11 cellular contexts compared by ENCODE assay signal in the genomic region with DNA sequence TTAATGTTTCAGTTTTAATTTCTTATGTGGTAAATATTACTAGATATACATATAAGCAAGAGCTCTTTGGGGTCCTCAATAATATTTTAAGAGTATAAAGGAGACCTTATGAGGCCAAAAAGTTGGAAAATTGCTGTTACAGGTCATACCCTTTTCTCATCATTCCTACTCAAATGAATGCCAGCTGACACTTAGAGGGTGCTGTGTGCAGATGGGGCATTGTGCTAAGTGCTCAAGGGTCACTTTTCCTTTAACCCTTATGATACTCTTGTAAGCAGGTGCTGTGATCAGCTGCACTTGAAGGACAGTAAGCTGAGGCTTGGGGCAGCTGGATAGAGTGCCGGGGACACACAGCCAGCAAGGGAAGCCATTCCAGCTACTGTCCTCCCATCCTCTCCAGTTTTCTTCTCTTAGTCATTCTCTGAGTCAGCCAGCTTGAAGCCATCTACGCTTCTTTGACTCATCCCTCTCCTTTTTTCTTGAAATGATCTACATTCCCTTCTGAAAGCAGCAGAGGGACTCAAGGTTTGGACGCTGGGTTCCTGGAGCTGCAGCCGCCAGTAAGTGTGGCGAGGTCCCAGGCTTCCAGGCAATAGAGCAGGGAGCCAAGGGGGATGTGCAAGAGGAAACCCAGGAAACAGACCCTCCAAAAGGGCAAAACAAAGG. TPM values are rescaled to one million over a fixed set of nuclear protein-coding genes. Genes with fewer than 3 reads are reported as not detected.
DNase-seq lines count a peak whose midpoint lies in the region; TF ChIP-seq lines count a peak whose summit lies in the region.
"Had no signal": no experiment of that assay in that cellular context is flagged by ENCODE, and none has a peak within 500 bp of the region (broad histone marks: within the 10 kb centered on the region; RNA-seq: fewer than 3 reads in every experiment).

No MANE protein-coding gene starts in this region.

- peak; percentile 39 for TF ChIP-seq CTCF in astrocyte of the spinal cord (IDR thresholded peaks at IDR 0.05; ENCODE audit: low read depth, low read length)

- H3K4ac ChIP-seq in mesendoderm (ENCODE audit: low read depth, low read length), result no peak overlapping the region

- H3K27ac ChIP-seq in mesendoderm (ENCODE audit: low read depth, low read length), result no peak overlapping the region
- H3K27ac ChIP-seq: suprapubic skin had no signal

- H2BK120ac ChIP-seq in mesendoderm (ENCODE audit: low read depth, low read length), result no peak overlapping the region

- no peak overlapping the region for H3K9ac ChIP-seq in mesendoderm (ENCODE audit: low read length)

- no peak overlapping the region for H3K23ac ChIP-seq in mesendoderm (ENCODE audit: low read length)

- H3K79me1 ChIP-seq in mesendoderm (ENCODE audit: low read length), result no peaks in the 10 kb centered on the region

- H3K4me3 ChIP-seq in astrocyte of the spinal cord (ENCODE audit: low read depth, low read length) (no peak overlapping the region), mesendoderm (ENCODE audit: low read length) (no peak overlapping the region)
- H3K4me3 ChIP-seq: suprapubic skin had no signal

- H3K36me3 ChIP-seq in mesendoderm (ENCODE audit: control insufficient read depth, insufficient read depth, low read length), result no peaks in the 10 kb centered on the region
- H3K36me3 ChIP-seq: suprapubic skin had no signal

- in situ Hi-C loops in Caki2 (cut with HindIII; ENCODE audit: low pct_unique_long_range_greater_than_20kb, low sequenced_read_pairs), result no loop called here
- in situ Hi-C loops in astrocyte of the spinal cord (cut with HindIII; ENCODE audit: low sequenced_read_pairs), result no loop called here

- no peak overlapping the region for H2BK15ac ChIP-seq in mesendoderm (replicated peaks; ENCODE audit: low read depth)

- no CpG with 5 or more reads among the region's 5 CpGs for WGBS in mesendoderm (ENCODE audit: extremely low coverage, insufficient coverage, low lambda C conversion rate)

- no peaks in the 10 kb centered on the region for H3K79me2 ChIP-seq in mesendoderm (ENCODE audit: control insufficient read depth, insufficient read depth, low read length)

- H2AK5ac ChIP-seq in mesendoderm (ENCODE audit: low read length), result no peak overlapping the region

- no peak overlapping the region for H3K18ac ChIP-seq in mesendoderm (ENCODE audit: low read length)

- H3K27me3 ChIP-seq in mesendoderm (ENCODE audit: insufficient read depth, low read length, poor library complexity), result no peaks in the 10 kb centered on the region
- H3K27me3 ChIP-seq: suprapubic skin had no signal

- H3K56ac ChIP-seq in mesendoderm (ENCODE audit: low read length), result no peak overlapping the region

- H4K8ac ChIP-seq in mesendoderm (ENCODE audit: low read depth, low read length), result no peak overlapping the region

- DNase-seq in Caki2 (ENCODE audit: low read depth) (peak; percentile 50), HS-5 (ENCODE audit: low read depth) (peak; percentile 94), astrocyte of the spinal cord (ENCODE audit: low read depth, low spot score) (peak; percentile 90), mesendoderm (peak; percentile 62), globus pallidus (ENCODE audit: low spot score) (no peak), T1000 (lab: John Stamatoyannopoulos, UW) (no peak), NCI-H82 treated with DMSO at 0.1 percent for 48 hours (lab: John Stamatoyannopoulos, UW; ENCODE audit: unreplicated experiment) (no peak)
- DNase-seq: activated CD4-positive, alpha-beta T cell treated with anti-CD3 and anti-CD28 coated beads, Interleukin-2, amount 10 ng/mL, durations not matched to agents 7 days and 5 days; Kasumi-1; naive B cell had no signal

- no peak overlapping the region for H4K5ac ChIP-seq in mesendoderm (ENCODE audit: low read length)

- H3K4me1 ChIP-seq in mesendoderm (ENCODE audit: control insufficient read depth, low read depth, low read length), result no peaks in the 10 kb centered on the region
- H3K4me1 ChIP-seq: suprapubic skin had no signal

- no peak overlapping the region for H2BK5ac ChIP-seq in mesendoderm (ENCODE audit: low read length)

- no peak overlapping the region for H3K4me2 ChIP-seq in mesendoderm (ENCODE audit: low read length)

RNA-seq across cellular contexts. Expression of gene CREB1, which starts 42.0 kb away (rescaled TPM):
- 8.5 and 31.0 TPM in 2 replicates for total RNA-seq in Caki2 (2014; rRNA removed; shearing (Covaris generic); ENCODE audit: low replicate concordance)
- 42.3 TPM for polyA plus RNA-seq in mesendoderm (2013, experiment 1 of 2)
- 46.2 TPM for polyA plus RNA-seq in mesendoderm (2013, experiment 2 of 2)

Comparison
In these comparisons a context has a peak if more than half of its experiments do, and no peak if none do; other contexts are left out.
1. DNase-seq: peak in Caki2 (single experiment), HS-5 (single experiment), astrocyte of the spinal cord (single experiment) and mesendoderm (single experiment); none in globus pallidus (single experiment), T1000 (single experiment) and NCI-H82 treated with DMSO at 0.1 percent for 48 hours (single experiment).